In genomic region chr3:114400369-114400768, GRCh38 we compare ENCODE assay signal across 14 cellular contexts.
DNase-seq lines count a peak whose midpoint lies in the region; ATAC-seq and TF ChIP-seq lines count a peak whose summit lies in the region.
"Had no signal": no experiment of that assay in that cellular context is flagged by ENCODE, and none has a peak within 500 bp of the region (broad histone marks: within the 10 kb centered on the region; RNA-seq: fewer than 3 reads in every experiment).

No MANE protein-coding gene starts in this region.

- no peak overlapping the region for H3K4me3 ChIP-seq in cardiac muscle cell
- no peak overlapping the region for H3K4me3 ChIP-seq in right cardiac atrium (ENCODE audit: low read length)
- peak overlapping the region in 3 of 12 donors; percentile 13 to 22 (median 16) for H3K4me3 ChIP-seq in heart left ventricle
- peak overlapping the region; percentile 35 for H3K4me3 ChIP-seq in rectal smooth muscle tissue (ENCODE audit: low read length)
- no peak overlapping the region for H3K4me3 ChIP-seq in spleen
- H3K4me3 ChIP-seq: Peyer's patch had no signal

- 42% methylated on average over 4 of the region's 4 CpGs for WGBS in right cardiac atrium
- 37 to 44% (median 41%) methylated on average over 4 of the region's 4 CpGs for WGBS in heart left ventricle, 4 donors
- WGBS in spleen, 5 donors = 89 to 96% (median 90%) methylated on average over 4 of the region's 4 CpGs

- H3K27ac ChIP-seq in cardiac muscle cell = peak overlapping the region; percentile 62
- H3K27ac ChIP-seq in right cardiac atrium (ENCODE audit: low read length) = no peak overlapping the region
- H3K27ac ChIP-seq in heart left ventricle = peak overlapping the region in 10 of 12 donors; percentile 53 to 81 (median 68)
- peak overlapping the region; percentile 71 for H3K27ac ChIP-seq in rectal smooth muscle tissue (ENCODE audit: low read depth, low read length)
- H3K27ac ChIP-seq in spleen = no peak overlapping the region
- H3K27ac ChIP-seq: Peyer's patch had no signal

- TF ChIP-seq POLR2A in heart left ventricle (IDR thresholded peaks at IDR 0.05) (no peak), spleen (IDR thresholded peaks at IDR 0.05) (no peak)

- no peaks in the 10 kb centered on the region for H3K4me1 Mint-ChIP-seq in endothelial cell (ENCODE audit: unreplicated experiment)

- no peak overlapping the region for H3K4me3 Mint-ChIP-seq in endothelial cell (ENCODE audit: unreplicated experiment)
- H3K4me3 Mint-ChIP-seq: activated CD8-positive, alpha-beta T cell treated with anti-CD3 and anti-CD28 coated beads for 36 hours; activated T-helper 17 cell treated with anti-CD3 and anti-CD28 coated beads, Interleukin-2, amount 50 U/mL, for 72 hours had no signal

- intact Hi-C loops in right cardiac atrium (cut with DNase I) = no loop called here
- intact Hi-C loops in heart left ventricle (cut with DNase I) = no loop called here
- intact Hi-C loops in spleen (cut with DNase I; ENCODE audit: low total_unique reads) = no loop called here

- no peak for ATAC-seq in right cardiac atrium
- peak in 3 of 4 donors; percentile 12 to 39 (median 26) for ATAC-seq in heart left ventricle
- ATAC-seq: activated CD8-positive, alpha-beta T cell treated with anti-CD3 and anti-CD28 coated beads for 36 hours; activated T-helper 17 cell treated with anti-CD3 and anti-CD28 coated beads, Interleukin-2, amount 50 U/mL, for 72 hours had no signal

- peaks cover 42% of the 10 kb centered on the region for H3K4me1 ChIP-seq in cardiac muscle cell (ENCODE audit: low read depth)
- H3K4me1 ChIP-seq in right cardiac atrium (ENCODE audit: control insufficient read depth, insufficient read depth, low read length) = peaks cover 6% of the 10 kb centered on the region
- peaks cover 0 to 44% (median 23%) of the 10 kb centered on the region in 12 donors for H3K4me1 ChIP-seq in heart left ventricle
- peaks cover 24% of the 10 kb centered on the region for H3K4me1 ChIP-seq in rectal smooth muscle tissue (ENCODE audit: control insufficient read depth, insufficient read depth, low read length)
- no peaks in the 10 kb centered on the region for H3K4me1 ChIP-seq in spleen
- H3K4me1 ChIP-seq: Peyer's patch had no signal

- H3K36me3 ChIP-seq in cardiac muscle cell (no peaks in the 10 kb centered on the region), heart left ventricle (no peaks in the 10 kb centered on the region), rectal smooth muscle tissue (ENCODE audit: control insufficient read depth, insufficient read depth, low read length) (no peaks in the 10 kb centered on the region), spleen (no peaks in the 10 kb centered on the region)
- H3K36me3 ChIP-seq: Peyer's patch had no signal

- H3K9ac ChIP-seq in rectal smooth muscle tissue (ENCODE audit: low read length) = no peak overlapping the region

- no peak for DNase-seq in cardiac muscle cell (ENCODE audit: low read depth in 1 of 2, low spot score in 1 of 2)
- DNase-seq in right cardiac atrium = no peak
- DNase-seq in heart left ventricle = no peak
- no peak for DNase-seq in NCI-H2029 (lab: John Stamatoyannopoulos, UW)
- DNase-seq in spleen = no peak
- DNase-seq in endothelial cell (ENCODE audit: low spot score) = no peak
- DNase-seq in midbrain (lab: John Stamatoyannopoulos, UW) = no peak
- DNase-seq: activated CD8-positive, alpha-beta T cell treated with anti-CD3 and anti-CD28 coated beads for 36 hours; erythroblast; NCI-H748 treated with DMSO at 0.1 percent for 48 hours; Peyer's patch; stimulated activated CD4-positive, alpha-beta T cell treated with anti-CD3 and anti-CD28 coated beads, Interleukin-4, amount 100 ng/mL, for 4 hours had no signal

- H3K27me3 ChIP-seq in cardiac muscle cell = no peaks in the 10 kb centered on the region
- H3K27me3 ChIP-seq in right cardiac atrium (ENCODE audit: control insufficient read depth, insufficient read depth) = no peaks in the 10 kb centered on the region
- H3K27me3 ChIP-seq in heart left ventricle = no peaks in the 10 kb centered on the region
- H3K27me3 ChIP-seq in rectal smooth muscle tissue (ENCODE audit: control insufficient read depth, insufficient read depth, low read length) = no peaks in the 10 kb centered on the region
- H3K27me3 ChIP-seq in spleen (replicated peaks in 1 of 7) = no peaks in the 10 kb centered on the region
- H3K27me3 ChIP-seq: Peyer's patch had no signal

- H3K9me3 ChIP-seq in cardiac muscle cell (ENCODE audit: low read depth) (no peaks in the 10 kb centered on the region), right cardiac atrium (ENCODE audit: control insufficient read depth, low read length) (no peaks in the 10 kb centered on the region), heart left ventricle (no peaks in the 10 kb centered on the region), spleen (no peaks in the 10 kb centered on the region)
- H3K9me3 ChIP-seq: Peyer's patch had no signal

- no peaks in the 10 kb centered on the region for H3K9me3 Mint-ChIP-seq in endothelial cell (ENCODE audit: unreplicated experiment)
- H3K9me3 Mint-ChIP-seq: activated CD8-positive, alpha-beta T cell treated with anti-CD3 and anti-CD28 coated beads for 36 hours; activated T-helper 17 cell treated with anti-CD3 and anti-CD28 coated beads, Interleukin-2, amount 50 U/mL, for 72 hours had no signal

- H3K27me3 Mint-ChIP-seq in endothelial cell (ENCODE audit: unreplicated experiment) = no peaks in the 10 kb centered on the region
- H3K27me3 Mint-ChIP-seq: activated CD8-positive, alpha-beta T cell treated with anti-CD3 and anti-CD28 coated beads for 36 hours; activated T-helper 17 cell treated with anti-CD3 and anti-CD28 coated beads, Interleukin-2, amount 50 U/mL, for 72 hours had no signal

- no peak for TF ChIP-seq CTCF in cardiac muscle cell (IDR thresholded peaks at IDR 0.05; ENCODE audit: low read depth, low read length)
- no peak for TF ChIP-seq CTCF in heart left ventricle (IDR thresholded peaks at IDR 0.05)
- no peak for TF ChIP-seq CTCF in spleen (IDR thresholded peaks at IDR 0.05 in 8 of 11, conservative IDR thresholded peaks at IDR 0.05 in 3 of 11)
- TF ChIP-seq CTCF in endothelial cell (IDR thresholded peaks at IDR 0.05; ENCODE audit: unreplicated experiment) = no peak

- H3K27ac Mint-ChIP-seq in endothelial cell (ENCODE audit: unreplicated experiment) = no peak overlapping the region
- H3K27ac Mint-ChIP-seq: activated CD8-positive, alpha-beta T cell treated with anti-CD3 and anti-CD28 coated beads for 36 hours; activated T-helper 17 cell treated with anti-CD3 and anti-CD28 coated beads, Interleukin-2, amount 50 U/mL, for 72 hours had no signal

- H3K36me3 Mint-ChIP-seq in endothelial cell (ENCODE audit: low read depth, unreplicated experiment) = no peaks in the 10 kb centered on the region

Comparison
In these comparisons a context has a peak if more than half of its experiments do, and no peak if none do; other contexts are left out.
1. H3K27ac ChIP-seq: peak in cardiac muscle cell (single experiment), heart left ventricle (10 of 12) and rectal smooth muscle tissue (single experiment); none in right cardiac atrium (single experiment) and spleen (0 of 8).
2. ATAC-seq: peak in heart left ventricle (3 of 4); none in right cardiac atrium (0 of 2).